In genomic region chr5:160144436-160144835, GRCh38 we compare ENCODE assay signal across 2 cellular contexts. TPM values are rescaled to one million over a fixed set of nuclear protein-coding genes. Genes with fewer than 3 reads are reported as not detected.
DNase-seq lines count a peak whose midpoint lies in the region; ATAC-seq and TF ChIP-seq lines count a peak whose summit lies in the region.
"Not testable (repeated sequence)": the region's sequence is repeated elsewhere in the genome, so short reads cannot be mapped to it uniquely, and the experiment has no call there.

No MANE protein-coding gene starts in this region.

- not testable (repeated sequence) for H3K14ac ChIP-seq in trophoblast cell (ENCODE audit: low read length)

- H3K4me1 Mint-ChIP-seq in GM23338 = not testable (repeated sequence)

- H3K79me2 ChIP-seq in GM23338 (replicated peaks; ENCODE audit: insufficient read depth); trophoblast cell (ENCODE audit: control insufficient read depth, insufficient read depth, low read length, poor library complexity): not testable (repeated sequence)

- not testable (repeated sequence) for H3K4me3 Mint-ChIP-seq in GM23338

- WGBS in trophoblast cell (ENCODE audit: extremely low coverage, insufficient coverage, insufficient read length) = no CpG with 5 or more reads among the region's 7 CpGs

- H3K27ac Mint-ChIP-seq in GM23338 = not testable (repeated sequence)

- TF ChIP-seq CTCF in GM23338 (conservative IDR thresholded peaks at IDR 0.05; ENCODE audit: low read depth in 2 of 2) = not testable (repeated sequence)

- not testable (repeated sequence) for H3K4me1 ChIP-seq in GM23338 (ENCODE audit: insufficient read depth); trophoblast cell (ENCODE audit: control insufficient read depth in 1 of 2, insufficient read depth in 2 of 2, low read length in 2 of 2)

- not testable (repeated sequence) for H4K91ac ChIP-seq in trophoblast cell (ENCODE audit: low read depth, low read length)

- H2BK12ac ChIP-seq in trophoblast cell (ENCODE audit: low read length) = not testable (repeated sequence)

- H3K4me3 ChIP-seq in GM23338; trophoblast cell (ENCODE audit: low read depth, low read length): not testable (repeated sequence)

- not testable (repeated sequence) for H3K27me3 Mint-ChIP-seq in GM23338 (ENCODE audit: insufficient read depth, low read depth, poor library complexity)

- not testable (repeated sequence) for H3K27ac ChIP-seq in GM23338 (ENCODE audit: low read depth); trophoblast cell (ENCODE audit: low read depth, low read length)

- not testable (repeated sequence) for H2AK5ac ChIP-seq in trophoblast cell (ENCODE audit: low read length)

- not testable (repeated sequence) for H3F3A ChIP-seq in GM23338 (replicated peaks; ENCODE audit: low read depth)

- H2BK120ac ChIP-seq in trophoblast cell (ENCODE audit: insufficient read depth, low read length, poor library complexity) = not testable (repeated sequence)

- H3K4me2 ChIP-seq in GM23338; trophoblast cell (ENCODE audit: low read length): not testable (repeated sequence)

- not testable (repeated sequence) for H3K36me3 ChIP-seq in GM23338 (ENCODE audit: insufficient read depth); trophoblast cell (ENCODE audit: control insufficient read depth in 1 of 2, insufficient read depth in 2 of 2, low read length in 2 of 2)

- not testable (repeated sequence) for H2BK5ac ChIP-seq in trophoblast cell (ENCODE audit: low read depth, low read length, poor library complexity)

- not testable (repeated sequence) for H3K18ac ChIP-seq in trophoblast cell (ENCODE audit: low read length)

- H3K9me3 Mint-ChIP-seq in GM23338 = not testable (repeated sequence)

- H3K9me2 ChIP-seq in GM23338 (ENCODE audit: insufficient read depth) = not testable (repeated sequence)

- H3K9me3 ChIP-seq in trophoblast cell (ENCODE audit: insufficient read depth, low read depth, low read length) = not testable (repeated sequence)

- not testable (repeated sequence) for H3K27me3 ChIP-seq in GM23338 (ENCODE audit: insufficient read depth); trophoblast cell (ENCODE audit: insufficient read depth, low read length)

- H4K20me1 ChIP-seq in GM23338 (replicated peaks; ENCODE audit: insufficient read depth) = not testable (repeated sequence)

- not testable (repeated sequence) for DNase-seq in GM23338 (ENCODE audit: low spot score)
- DNase-seq in trophoblast cell = peak; percentile 88 to 92

- H3K9ac ChIP-seq in trophoblast cell (ENCODE audit: low read length) = not testable (repeated sequence)

- not testable (repeated sequence) for H3K79me1 ChIP-seq in trophoblast cell (ENCODE audit: low read length)

- H4K12ac ChIP-seq in trophoblast cell (ENCODE audit: low read depth, low read length) = not testable (repeated sequence)

- H3K23ac ChIP-seq in trophoblast cell (ENCODE audit: low read length) = not testable (repeated sequence)

- H3K4ac ChIP-seq in trophoblast cell (ENCODE audit: low read depth, low read length) = not testable (repeated sequence)

- H3K36me3 Mint-ChIP-seq in GM23338 (ENCODE audit: low read depth) = not testable (repeated sequence)

- H4K8ac ChIP-seq in trophoblast cell (ENCODE audit: low read depth, low read length) = not testable (repeated sequence)

- peak overlapping the region; percentile 20 for H2AFZ ChIP-seq in GM23338
- not testable (repeated sequence) for H2AFZ ChIP-seq in trophoblast cell (ENCODE audit: insufficient read depth, low read length, poor library complexity)

- not testable (repeated sequence) for ATAC-seq in GM23338

RNA-seq across cellular contexts. Expression of gene PWWP2A, which starts 25.2 kb away (rescaled TPM):
- total RNA-seq in GM23338 (2014; rRNA removed; shearing (Covaris generic)) = 60.5 and 81.6 TPM in 2 replicates
- 48.7 and 51.5 TPM in 2 replicates for polyA plus RNA-seq in GM23338 (2016; fragmentation: Nextera tagmentation; extraction: Ambion mirVana)
- 9.4 and 10.9 TPM in 2 replicates for polyA plus RNA-seq in trophoblast cell (2013)
